8 cellular contexts compared by ENCODE assay signal in the genomic region with DNA sequence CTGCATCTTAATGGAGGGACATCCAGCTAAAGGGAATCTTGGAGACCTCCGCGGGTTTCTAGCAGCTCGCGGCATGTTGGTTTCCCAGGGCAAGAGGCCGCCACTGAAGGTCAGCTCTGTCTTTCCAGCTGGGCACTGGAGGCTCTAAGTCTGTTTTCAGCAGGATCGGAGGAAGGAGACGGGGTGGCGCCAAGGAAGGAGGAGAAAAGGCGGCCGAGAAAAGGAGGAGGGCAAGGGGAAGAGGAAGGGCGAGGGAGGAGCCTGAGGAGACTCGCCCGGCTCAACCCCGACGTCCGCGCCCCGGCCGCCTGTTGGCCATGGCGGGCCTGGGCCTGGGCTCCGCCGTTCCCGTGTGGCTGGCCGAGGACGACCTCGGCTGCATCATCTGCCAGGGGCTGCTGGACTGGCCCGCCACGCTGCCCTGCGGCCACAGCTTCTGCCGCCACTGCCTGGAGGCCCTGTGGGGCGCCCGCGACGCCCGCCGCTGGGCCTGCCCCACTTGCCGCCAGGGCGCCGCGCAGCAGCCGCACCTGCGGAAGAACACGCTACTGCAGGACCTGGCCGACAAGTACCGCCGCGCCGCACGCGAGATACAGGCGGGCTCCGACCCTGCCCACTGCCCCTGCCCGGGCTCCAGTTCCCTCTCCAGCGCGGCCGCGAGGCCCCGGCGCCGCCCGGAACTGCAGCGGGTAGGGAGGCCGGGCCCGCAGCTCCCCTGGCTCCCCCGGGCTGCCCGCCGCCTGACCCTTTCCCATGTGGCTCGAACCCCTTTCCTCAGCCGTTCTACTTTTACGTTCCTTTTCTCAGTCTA. TPM values are rescaled to one million over a fixed set of nuclear protein-coding genes. Genes with fewer than 3 reads are reported as not detected.
DNase-seq lines count a peak whose midpoint lies in the region; ATAC-seq and TF ChIP-seq lines count a peak whose summit lies in the region.

A gene with protein sequence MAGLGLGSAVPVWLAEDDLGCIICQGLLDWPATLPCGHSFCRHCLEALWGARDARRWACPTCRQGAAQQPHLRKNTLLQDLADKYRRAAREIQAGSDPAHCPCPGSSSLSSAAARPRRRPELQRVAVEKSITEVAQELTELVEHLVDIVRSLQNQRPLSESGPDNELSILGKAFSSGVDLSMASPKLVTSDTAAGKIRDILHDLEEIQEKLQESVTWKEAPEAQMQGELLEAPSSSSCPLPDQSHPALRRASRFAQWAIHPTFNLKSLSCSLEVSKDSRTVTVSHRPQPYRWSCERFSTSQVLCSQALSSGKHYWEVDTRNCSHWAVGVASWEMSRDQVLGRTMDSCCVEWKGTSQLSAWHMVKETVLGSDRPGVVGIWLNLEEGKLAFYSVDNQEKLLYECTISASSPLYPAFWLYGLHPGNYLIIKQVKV (plus strand): TSS at position 283 of the 811 bp plus-strand sequence. CDS start 35 bp downstream, at position 318.

- peak within 1 kb of the TSS; percentile 84 to 96 for H3K9ac ChIP-seq in mucosa of rectum (ENCODE audit: low read depth in 1 of 2, low read length in 2 of 2)

- H3K36me3 ChIP-seq in A673 (ENCODE audit: insufficient read depth, low read length, poor library complexity, severe bottlenecking) (no peaks in the 10 kb centered on the region), mucosa of rectum (ENCODE audit: control insufficient read depth in 2 of 2, insufficient read depth in 2 of 2, low read length in 2 of 2) (peaks cover 0 to 7% of the 10 kb centered on the region in 2 donors)

- DNase-seq in A673 (ENCODE audit: low spot score), result peak; percentile 72
- DNase-seq in NOMO-1 treated with DMSO at 0.1 percent for 48 hours (lab: John Stamatoyannopoulos, UW; ENCODE audit: unreplicated experiment), result peak; percentile 88
- peak; percentile 83 for DNase-seq in activated T-cell treated with anti-CD3 and anti-CD28 coated beads, Interleukin-2, amount 50 U/mL, for 24 hours
- peak; percentile 82 to 83 for DNase-seq in erythroblast (lab: John Stamatoyannopoulos, UW)
- DNase-seq in stimulated activated CD8-positive, alpha-beta memory T cell treated with anti-CD3 and anti-CD28 coated beads, Interleukin-7, amount 100 ng/mL, for 48 hours (ENCODE audit: extremely low read depth in 1 of 2, low read depth in 1 of 2), result peak; percentile 35 to 43

- no peaks in the 10 kb centered on the region for H3K27me3 ChIP-seq in A673 (replicated peaks; ENCODE audit: insufficient read depth, low read depth, low read length, poor library complexity)
- no peaks in the 10 kb centered on the region for H3K27me3 ChIP-seq in mucosa of rectum (ENCODE audit: control insufficient read depth in 2 of 2, insufficient read depth in 2 of 2, low read length in 2 of 2)

- H3K36me3 Mint-ChIP-seq in activated T-cell treated with anti-CD3 and anti-CD28 coated beads, Interleukin-2, amount 50 U/mL, for 24 hours (ENCODE audit: low read depth), result peaks cover 20% of the 10 kb centered on the region

- H3K4me3 Mint-ChIP-seq in activated T-cell treated with anti-CD3 and anti-CD28 coated beads, Interleukin-2, amount 50 U/mL, for 24 hours, result peak within 1 kb of the TSS; percentile 85

- intact Hi-C loops in A673 (cut with micrococcal nuclease; ENCODE audit: unreplicated experiment), result no loop called here

- H3K27me3 Mint-ChIP-seq in activated T-cell treated with anti-CD3 and anti-CD28 coated beads, Interleukin-2, amount 50 U/mL, for 24 hours, result peaks cover 22% of the 10 kb centered on the region

- H3K9me3 ChIP-seq in A673 (ENCODE audit: low read depth, low read length, poor library complexity, severe bottlenecking), result no peaks in the 10 kb centered on the region
- no peaks in the 10 kb centered on the region for H3K9me3 ChIP-seq in mucosa of rectum (ENCODE audit: control insufficient read depth in 2 of 2, low read length in 2 of 2)

- H3K4me3 ChIP-seq in A673 (ENCODE audit: low read depth, low read length, poor library complexity, severe bottlenecking) (peak within 1 kb of the TSS; percentile 51), mucosa of rectum (ENCODE audit: low read length in 2 of 2) (peak within 1 kb of the TSS; percentile 71 to 94)

- CTCF ChIA-PET in A673 (lab: Charles Lee), result interaction anchor here (0.6 kb wide), 1 partner anchor 296 kb away, joined by 3 read pairs; no protein-coding TSS in a partner anchor

- ATAC-seq in GM18519 (IDR thresholded peaks at IDR 0.05; ENCODE audit: low FRiP score, unreplicated experiment) (peak; percentile 45), HG03097 (IDR thresholded peaks at IDR 0.05; ENCODE audit: low FRiP score, unreplicated experiment) (peak; percentile 68)

- H3K27ac Mint-ChIP-seq in activated T-cell treated with anti-CD3 and anti-CD28 coated beads, Interleukin-2, amount 50 U/mL, for 24 hours, result peak within 1 kb of the TSS; percentile 89

- POLR2A ChIA-PET in A673 (lab: Charles Lee; ENCODE audit: low non-redundant PET), result no interaction called here

- BruUV-seq in A673 (replicated peaks; lab: Mats Ljungman, UMichigan), result no TSS peak

- H3K4me1 ChIP-seq in A673 (ENCODE audit: insufficient read depth, low read length, poor library complexity, severe bottlenecking) (no peaks in the 10 kb centered on the region), mucosa of rectum (ENCODE audit: control insufficient read depth in 2 of 2, insufficient read depth in 2 of 2, low read length in 2 of 2) (peaks cover 5 to 12% of the 10 kb centered on the region in 2 donors)

- peaks cover 4% of the 10 kb centered on the region for H3K9me3 Mint-ChIP-seq in activated T-cell treated with anti-CD3 and anti-CD28 coated beads, Interleukin-2, amount 50 U/mL, for 24 hours

- no peak for TF ChIP-seq CTCF in A673 (conservative IDR thresholded peaks at IDR 0.05; ENCODE audit: low read depth, low read length)

- H3K4me1 Mint-ChIP-seq in activated T-cell treated with anti-CD3 and anti-CD28 coated beads, Interleukin-2, amount 50 U/mL, for 24 hours (ENCODE audit: low read depth), result peaks cover 31% of the 10 kb centered on the region

- peak within 1 kb of the TSS; percentile 72 for H3K27ac ChIP-seq in A673 (ENCODE audit: low read depth, low read length, poor library complexity, severe bottlenecking)
- H3K27ac ChIP-seq in mucosa of rectum (ENCODE audit: low read depth in 2 of 2, low read length in 2 of 2), result peak within 1 kb of the TSS; percentile 98

- peak; percentile 90 for TF ChIP-seq POLR2A in erythroblast (IDR thresholded peaks at IDR 0.05; ENCODE audit: low read length)

RNA-seq across cellular contexts. Expression of the gene that starts here (rescaled TPM):
- total RNA-seq in A673 (2021), result 7.5 and 8.2 TPM in 2 replicates

Comparison
In these comparisons a context has a peak if more than half of its experiments do, and no peak if none do; other contexts are left out.
1. Peak in every context shown above with its lines: DNase-seq, ATAC-seq, H3K4me3 ChIP-seq and H3K27ac ChIP-seq.